In genomic region chr9:137605146-137606004, GRCh38 we compare ENCODE assay signal across 8 cellular contexts. TPM values are rescaled to one million over a fixed set of nuclear protein-coding genes. Genes with fewer than 3 reads are reported as not detected.
DNase-seq lines count a peak whose midpoint lies in the region; ATAC-seq and TF ChIP-seq lines count a peak whose summit lies in the region.

A gene with protein sequence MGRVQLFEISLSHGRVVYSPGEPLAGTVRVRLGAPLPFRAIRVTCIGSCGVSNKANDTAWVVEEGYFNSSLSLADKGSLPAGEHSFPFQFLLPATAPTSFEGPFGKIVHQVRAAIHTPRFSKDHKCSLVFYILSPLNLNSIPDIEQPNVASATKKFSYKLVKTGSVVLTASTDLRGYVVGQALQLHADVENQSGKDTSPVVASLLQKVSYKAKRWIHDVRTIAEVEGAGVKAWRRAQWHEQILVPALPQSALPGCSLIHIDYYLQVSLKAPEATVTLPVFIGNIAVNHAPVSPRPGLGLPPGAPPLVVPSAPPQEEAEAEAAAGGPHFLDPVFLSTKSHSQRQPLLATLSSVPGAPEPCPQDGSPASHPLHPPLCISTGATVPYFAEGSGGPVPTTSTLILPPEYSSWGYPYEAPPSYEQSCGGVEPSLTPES (plus strand): TSS chr9:137605686. CDS start chr9:137605718, 32 bp downstream.

- no peaks in the 10 kb centered on the region for H3K9me3 Mint-ChIP-seq in CD8-positive, alpha-beta memory T cell

- no peaks in the 10 kb centered on the region for H3K27me3 Mint-ChIP-seq in CD8-positive, alpha-beta memory T cell

- H3K27me3 ChIP-seq in CD8-positive, alpha-beta memory T cell (ENCODE audit: insufficient read depth, low read length, poor library complexity, severe bottlenecking): no peaks in the 10 kb centered on the region
- H3K27me3 ChIP-seq in OCI-LY3 (ENCODE audit: low read depth, low read length): no peaks in the 10 kb centered on the region; the same call in 1 of the 2 replicates
- no peaks in the 10 kb centered on the region for H3K27me3 ChIP-seq in mononuclear cell (ENCODE audit: insufficient read depth, low read length)

- H3K36me3 Mint-ChIP-seq in CD8-positive, alpha-beta memory T cell: peaks cover 0 to 3% (median 0%) of the 10 kb centered on the region in 3 donors

- H3K36me3 ChIP-seq in CD8-positive, alpha-beta memory T cell (ENCODE audit: insufficient read depth, low read length): no peaks in the 10 kb centered on the region
- H3K36me3 ChIP-seq in OCI-LY3 (replicated peaks; ENCODE audit: low read depth, low read length): no peaks in the 10 kb centered on the region

- H3K79me2 ChIP-seq in OCI-LY3 (ENCODE audit: low read length): peaks cover 4% of the 10 kb centered on the region; the same call in 1 of the 2 replicates

- peak within 1 kb of the TSS; percentile 69 for H3K9ac ChIP-seq in OCI-LY3 (ENCODE audit: low read length)

- DNase-seq in CD8-positive, alpha-beta memory T cell: peak; percentile 86 to 97 (median 91)
- DNase-seq in HS-5 (ENCODE audit: low read depth) (peak; percentile 50), epithelial cell of esophagus (ENCODE audit: low read depth) (peak; percentile 94)
- DNase-seq in activated CD8-positive, alpha-beta memory T cell treated with anti-CD3 and anti-CD28 coated beads, Interleukin-2, amount 50 U/mL, for 48 hours: peak; percentile 93
- peak; percentile 90 to 93 for DNase-seq in stimulated activated CD8-positive, alpha-beta memory T cell treated with anti-CD3 and anti-CD28 coated beads, Interleukin-2, amount 100 ng/mL, for 48 hours (ENCODE audit: low read depth in 2 of 2)

- peak; percentile 48 for ATAC-seq in GM19468 (IDR thresholded peaks at IDR 0.05; ENCODE audit: extremely low read depth, unreplicated experiment)

- no peaks in the 10 kb centered on the region for H3K9me3 ChIP-seq in CD8-positive, alpha-beta memory T cell (ENCODE audit: low read length)
- H3K9me3 ChIP-seq in OCI-LY3 (ENCODE audit: insufficient read depth, low read length): no peaks in the 10 kb centered on the region
- no peaks in the 10 kb centered on the region for H3K9me3 ChIP-seq in mononuclear cell (ENCODE audit: low read depth, low read length)

- 0 out of 2 replicates have a peak within 1 kb of the TSS, but pooled peaks have one; percentile 58 for H2AFZ ChIP-seq in OCI-LY3 (ENCODE audit: low read depth, low read length)

- peak within 1 kb of the TSS in 2 of 8 donors; percentile 60 to 75 for H3K27ac Mint-ChIP-seq in CD8-positive, alpha-beta memory T cell

- TF ChIP-seq CTCF in OCI-LY3 (IDR thresholded peaks at IDR 0.05; ENCODE audit: low read depth, low read length): no peak
- TF ChIP-seq CTCF in epithelial cell of esophagus (IDR thresholded peaks at IDR 0.05; ENCODE audit: insufficient read depth, low read depth, low read length, missing control alignments): no peak

- POLR2A ChIA-PET in CD8-positive, alpha-beta memory T cell (lab: Charles Lee): interaction anchor here (0.6 to 1.4 kb wide), 5 partner anchors 13 to 572 kb away, joined by 3 to 10 read pairs (median 5); partner anchors contain the start of genes EHMT1 and ZMYND19

- H3K4me2 ChIP-seq in OCI-LY3 (ENCODE audit: low read length): peak within 1 kb of the TSS; percentile 88

- H3K4me1 Mint-ChIP-seq in CD8-positive, alpha-beta memory T cell: peaks cover 14 to 31% (median 17%) of the 10 kb centered on the region in 3 donors

- H3K4me3 ChIP-seq in CD8-positive, alpha-beta memory T cell (ENCODE audit: low read length): peak within 1 kb of the TSS; percentile 56
- peak within 1 kb of the TSS; percentile 93 for H3K4me3 ChIP-seq in OCI-LY3 (ENCODE audit: low read length)
- H3K4me3 ChIP-seq in epithelial cell of esophagus (ENCODE audit: low read length): peak within 1 kb of the TSS; percentile 76
- peak within 1 kb of the TSS; percentile 71 for H3K4me3 ChIP-seq in mononuclear cell (ENCODE audit: low read length)

- H3K4me3 Mint-ChIP-seq in CD8-positive, alpha-beta memory T cell: peak within 1 kb of the TSS; percentile 37 to 91 (median 80)

- CTCF ChIA-PET in CD8-positive, alpha-beta memory T cell (lab: Charles Lee): interaction anchor here (2.7 kb wide), 1 partner anchor 27 kb away, joined by 13 read pairs; the partner anchor contains the start of gene DPH7

- H3K4me1 ChIP-seq in CD8-positive, alpha-beta memory T cell (ENCODE audit: insufficient read depth, low read length): peaks cover 14% of the 10 kb centered on the region
- H3K4me1 ChIP-seq in OCI-LY3 (ENCODE audit: low read length) (peaks cover 22% of the 10 kb centered on the region), mononuclear cell (ENCODE audit: insufficient read depth, low read length) (peaks cover 50% of the 10 kb centered on the region)

- peak within 1 kb of the TSS; percentile 67 for H3K27ac ChIP-seq in CD8-positive, alpha-beta memory T cell (ENCODE audit: low read depth, low read length)
- H3K27ac ChIP-seq in OCI-LY3 (ENCODE audit: low read length): no peak within 1 kb of the TSS

- H4K20me1 ChIP-seq in OCI-LY3 (ENCODE audit: insufficient read depth, low read length): no peaks in the 10 kb centered on the region; the same call in 1 of the 2 replicates

RNA-seq across cellular contexts. Expression of the gene that starts here (rescaled TPM):
- 10 to 100 TPM; 30.8 to 35.2 TPM for total RNA-seq in CD8-positive, alpha-beta memory T cell
- 54.4 TPM for polyA plus RNA-seq in CD8-positive, alpha-beta memory T cell
- total RNA-seq in mononuclear cell: 28.7 TPM
